8 cellular contexts compared by ENCODE assay signal in genomic region chr11:95923730-95924413, GRCh38. TPM values are rescaled to one million over a fixed set of nuclear protein-coding genes. Genes with fewer than 3 reads are reported as not detected.
A peak's percentile ranks its signal among the peaks of the same experiment; 100 is the strongest.
DNase-seq lines count a peak whose midpoint lies in the region; ATAC-seq and TF ChIP-seq lines count a peak whose summit lies in the region.

MTMR2 (minus strand) TSS chr11:95924107; CDS start chr11:95923954, 153 bp downstream.

- CTCF ChIA-PET in activated naive CD4-positive, alpha-beta T cell treated with anti-CD3 and anti-CD28 coated beads, Interleukin-2, amount 10 ng/mL, durations not matched to agents 7 days and 5 days (lab: Charles Lee): no interaction called here

- no peaks in the 10 kb centered on the region for H4K20me1 ChIP-seq in DOHH2 (ENCODE audit: control insufficient read depth, insufficient read depth, low read depth, low read length)

- peaks cover 21 to 33% (median 24%) of the 10 kb centered on the region in 3 donors for H3K4me1 Mint-ChIP-seq in IgD-negative memory B cell
- H3K4me1 Mint-ChIP-seq in activated naive CD4-positive, alpha-beta T cell treated with anti-CD3 and anti-CD28 coated beads, Interleukin-2, amount 10 ng/mL, durations not matched to agents 7 days and 5 days: peaks cover 24% of the 10 kb centered on the region

- peak within 1 kb of the TSS; percentile 89 to 94 (median 93) for H3K27ac Mint-ChIP-seq in IgD-negative memory B cell
- peak within 1 kb of the TSS; percentile 69 for H3K27ac Mint-ChIP-seq in activated naive CD4-positive, alpha-beta T cell treated with anti-CD3 and anti-CD28 coated beads, Interleukin-2, amount 10 ng/mL, durations not matched to agents 7 days and 5 days

- H3K4me3 ChIP-seq in DOHH2 (ENCODE audit: low read length) (peak within 1 kb of the TSS; percentile 90), SJCRH30 (peak within 1 kb of the TSS; percentile 83), suprapubic skin (peak within 1 kb of the TSS; percentile 74)

- peak within 1 kb of the TSS; percentile 93 to 96 (median 94) for H3K4me3 Mint-ChIP-seq in IgD-negative memory B cell
- peak within 1 kb of the TSS; percentile 79 for H3K4me3 Mint-ChIP-seq in activated naive CD4-positive, alpha-beta T cell treated with anti-CD3 and anti-CD28 coated beads, Interleukin-2, amount 10 ng/mL, durations not matched to agents 7 days and 5 days

- H3K9me3 ChIP-seq in DOHH2 (ENCODE audit: control insufficient read depth, insufficient read depth, low read length): no peaks in the 10 kb centered on the region
- no peaks in the 10 kb centered on the region for H3K9me3 ChIP-seq in SJCRH30 (replicated peaks)
- H3K9me3 ChIP-seq in suprapubic skin: no peaks in the 10 kb centered on the region

- TF ChIP-seq CTCF in DOHH2 (IDR thresholded peaks at IDR 0.05; ENCODE audit: low read depth, low read length, poor library complexity, severe bottlenecking): no peak
- no peak for TF ChIP-seq CTCF in suprapubic skin (IDR thresholded peaks at IDR 0.05)

- H3K36me3 Mint-ChIP-seq in IgD-negative memory B cell: no peaks in the 10 kb centered on the region
- H3K36me3 Mint-ChIP-seq in activated naive CD4-positive, alpha-beta T cell treated with anti-CD3 and anti-CD28 coated beads, Interleukin-2, amount 10 ng/mL, durations not matched to agents 7 days and 5 days: peaks cover 3% of the 10 kb centered on the region

- no peaks in the 10 kb centered on the region for H3K9me2 ChIP-seq in DOHH2 (replicated peaks; ENCODE audit: control insufficient read depth, low read length)

- DNase-seq in SJCRH30 (peak; percentile 77 to 81), germinal center (ENCODE audit: low spot score) (peak; percentile 65), nucleus accumbens (lab: John Stamatoyannopoulos, UW) (peak in 55 of 56 donors; percentile 12 to 85 (median 72)), suprapubic skin (ENCODE audit: low spot score in 2 of 2) (peak; percentile 82 to 87)
- DNase-seq in activated naive CD4-positive, alpha-beta T cell treated with anti-CD3 and anti-CD28 coated beads, Interleukin-2, amount 10 ng/mL, durations not matched to agents 7 days and 5 days: peak; percentile 66

- H3K4me2 ChIP-seq in DOHH2 (ENCODE audit: low read length): peak within 1 kb of the TSS; percentile 88

- H3K27me3 ChIP-seq in DOHH2 (ENCODE audit: control insufficient read depth, low read length): no peaks in the 10 kb centered on the region
- H3K27me3 ChIP-seq in SJCRH30: no peaks in the 10 kb centered on the region
- H3K27me3 ChIP-seq in suprapubic skin: no peaks in the 10 kb centered on the region

- no peak for TF ChIP-seq EP300 in suprapubic skin (IDR thresholded peaks at IDR 0.05)

- peaks cover 49% of the 10 kb centered on the region for H3K79me2 ChIP-seq in DOHH2 (ENCODE audit: control insufficient read depth, low read length)

- H3K4me1 ChIP-seq in DOHH2 (ENCODE audit: control insufficient read depth, low read length) (peaks cover 15% of the 10 kb centered on the region), SJCRH30 (peaks cover 4% of the 10 kb centered on the region; the same call in 1 of the 2 replicates), suprapubic skin (peaks cover 33% of the 10 kb centered on the region)

- H3K9me3 Mint-ChIP-seq in IgD-negative memory B cell: no peaks in the 10 kb centered on the region
- no peaks in the 10 kb centered on the region for H3K9me3 Mint-ChIP-seq in activated naive CD4-positive, alpha-beta T cell treated with anti-CD3 and anti-CD28 coated beads, Interleukin-2, amount 10 ng/mL, durations not matched to agents 7 days and 5 days

- H3K27me3 Mint-ChIP-seq in IgD-negative memory B cell: peaks cover 6% of the 10 kb centered on the region
- H3K27me3 Mint-ChIP-seq in activated naive CD4-positive, alpha-beta T cell treated with anti-CD3 and anti-CD28 coated beads, Interleukin-2, amount 10 ng/mL, durations not matched to agents 7 days and 5 days: peaks cover 16% of the 10 kb centered on the region

- peak; percentile 46 to 89 for TF ChIP-seq POLR2A in suprapubic skin (IDR thresholded peaks at IDR 0.05)

- WGBS in suprapubic skin: 2% methylated on average over 12 of the region's 49 CpGs

- peaks cover 20% of the 10 kb centered on the region for H3F3A ChIP-seq in DOHH2 (ENCODE audit: control insufficient read depth, insufficient read depth)

- H3K36me3 ChIP-seq in DOHH2 (ENCODE audit: control insufficient read depth, low read length): no peaks in the 10 kb centered on the region
- no peaks in the 10 kb centered on the region for H3K36me3 ChIP-seq in SJCRH30
- H3K36me3 ChIP-seq in suprapubic skin: no peaks in the 10 kb centered on the region

- peak; percentile 99 for ATAC-seq in GM21576 (IDR thresholded peaks at IDR 0.05; ENCODE audit: unreplicated experiment)

- H3K27ac ChIP-seq in DOHH2 (ENCODE audit: low read depth, low read length): peak within 1 kb of the TSS; percentile 39
- peak within 1 kb of the TSS; percentile 79 for H3K27ac ChIP-seq in SJCRH30
- H3K27ac ChIP-seq in suprapubic skin: peak within 1 kb of the TSS; percentile 94

RNA-seq across cellular contexts. Expression of gene MTMR2, which starts in this region (rescaled TPM):
- polyA plus RNA-seq in IgD-negative memory B cell: 7.2 TPM
- 22.3 and 26.4 TPM in 2 replicates for total RNA-seq in SJCRH30 (2014; rRNA removed; shearing (Covaris generic))
- total RNA-seq in suprapubic skin: 10 to 100 TPM; 13.4 to 16.4 (median 15.0) TPM

Comparison
In these comparisons a context has a peak if more than half of its experiments do, and no peak if none do; other contexts are left out.
1. Peak in every context shown above with its lines: DNase-seq, ATAC-seq, H3K4me3 ChIP-seq and H3K27ac ChIP-seq.
2. H3K27ac ChIP-seq: peak in every context shown above with its lines; median percentile 94 in suprapubic skin; 79 in SJCRH30; 39 in DOHH2.